Comparison of ENCODE assay signal across 30 cellular contexts in genomic region chr2:20169796-20170467, GRCh38. TPM values are rescaled to one million over a fixed set of nuclear protein-coding genes. Genes with fewer than 3 reads are reported as not detected.
DNase-seq lines count a peak whose midpoint lies in the region; ATAC-seq and TF ChIP-seq lines count a peak whose summit lies in the region.
"Had no signal": no experiment of that assay in that cellular context is flagged by ENCODE, and none has a peak within 500 bp of the region (broad histone marks: within the 10 kb centered on the region; RNA-seq: fewer than 3 reads in every experiment).

No MANE protein-coding gene starts in this region.

- 71 to 84% methylated on average over 14 of the region's 14 CpGs for WGBS in lung, 2 donors

- peaks cover 0 to 3% of the 10 kb centered on the region in 2 donors for H3K4me1 ChIP-seq in lung (ENCODE audit: control insufficient read depth in 2 of 2, insufficient read depth in 2 of 2, low read length in 2 of 2)
- H3K4me1 ChIP-seq: breast epithelium, colonic mucosa, heart left ventricle, tibial artery had no signal

- no peaks in the 10 kb centered on the region for H3K36me3 ChIP-seq in lung (ENCODE audit: control insufficient read depth in 2 of 2, insufficient read depth in 2 of 2, low read length in 2 of 2)
- H3K36me3 ChIP-seq: breast epithelium, colonic mucosa, heart left ventricle, ovary, right lobe of liver, SJSA1, tibial artery had no signal

- peak; percentile 60 for DNase-seq in activated effector memory CD4-positive, alpha-beta T cell treated with anti-CD3 and anti-CD28 coated beads, Interleukin-2, amount 50 U/mL, for 16 hours
- no peak for DNase-seq in activated effector memory CD4-positive, alpha-beta T cell treated with Interleukin-2 at 50 U/mL for 16 hours
- DNase-seq in epithelial cell of prostate (ENCODE audit: low read depth, low spot score) (no peak), lung (ENCODE audit: low spot score) (no peak), NCI-H1048 (lab: John Stamatoyannopoulos, UW) (no peak)
- DNase-seq: activated CD4-positive, alpha-beta T cell treated with anti-CD3 and anti-CD28 coated beads for 4 hours; activated naive CD4-positive, alpha-beta T cell treated with anti-CD3 and anti-CD28 coated beads, Interleukin-2, amount 10 ng/mL, durations not matched to agents 7 days and 5 days; activated T-cell treated with anti-CD3 and anti-CD28 coated beads, Interleukin-2, amount 50 U/mL, for 48 hours; amniotic stem cell; CD4-positive, alpha-beta memory T cell; colonic mucosa; heart left ventricle; Karpas-422; left colon; naive thymus-derived CD8-positive, alpha-beta T cell; NCI-H1694 treated with DMSO at 0.1 percent for 48 hours; NCI-H2171 treated with DMSO at 0.1 percent for 48 hours; NCI-H524; NK-92 treated with Interleukin-12 subunit alpha and Interleukin-12 subunit beta, amount 100 ng/mL, for 24 hours; ovary; right lobe of liver; stimulated activated naive CD8-positive, alpha-beta T cell treated with anti-CD3 and anti-CD28 coated beads, Interleukin-15, Interleukin-2, amounts not matched to agents 100 U/mL and 50 U/mL, for 24 hours had no signal

- H3K27ac ChIP-seq in epithelial cell of prostate (peak overlapping the region; percentile 84), lung (ENCODE audit: low read depth in 1 of 2, low read length in 1 of 2) (no peak overlapping the region)
- H3K27ac ChIP-seq: 22Rv1, colonic mucosa, heart left ventricle, ovary, SJSA1, tibial artery had no signal

- no peaks in the 10 kb centered on the region for H3K27me3 ChIP-seq in lung (ENCODE audit: control insufficient read depth, insufficient read depth)
- H3K27me3 ChIP-seq: breast epithelium, colonic mucosa, ovary, right lobe of liver, SJSA1 had no signal

- no peak for TF ChIP-seq CTCF in lung (IDR thresholded peaks at IDR 0.05; ENCODE audit: control extremely low read depth, extremely low read depth)

- peaks cover 0 to 1% of the 10 kb centered on the region in 2 donors for H3K9me3 ChIP-seq in lung (ENCODE audit: control insufficient read depth in 2 of 2, insufficient read depth in 1 of 2, low read length in 1 of 2)
- H3K9me3 ChIP-seq: breast epithelium, colonic mucosa, heart left ventricle, ovary, right lobe of liver, SJSA1, tibial artery had no signal

- ATAC-seq in lung (ENCODE audit: insufficient read depth, low FRiP score) (peak; percentile 14), HG02610 (IDR thresholded peaks at IDR 0.05; ENCODE audit: unreplicated experiment) (no peak), HG03354 (IDR thresholded peaks at IDR 0.05; ENCODE audit: poor library complexity, severe bottlenecking, unreplicated experiment) (no peak), HG03520 (IDR thresholded peaks at IDR 0.05; ENCODE audit: unreplicated experiment) (no peak)
- ATAC-seq: heart left ventricle; left colon; naive thymus-derived CD8-positive, alpha-beta T cell; Panc1; right lobe of liver; stimulated activated naive CD8-positive, alpha-beta T cell treated with anti-CD3 and anti-CD28 coated beads, Interleukin-15, Interleukin-2, amounts not matched to agents 100 U/mL and 50 U/mL, for 24 hours had no signal

- H3K4me3 ChIP-seq in lung, result no peak overlapping the region
- H3K4me3 ChIP-seq: breast epithelium, colonic mucosa, heart left ventricle, ovary, right lobe of liver, SJSA1, tibial artery had no signal

RNA-seq across cellular contexts. Expression of gene SDC1, which starts 55.0 kb away (rescaled TPM):
- total RNA-seq in lung, result 100 to 1,000 TPM; 232 to 234 TPM
- 100 to 1,000 TPM in 1 of 2 donors, 10 to 100 TPM in 1; 94.1 to 113 TPM for polyA plus RNA-seq in lung
- total RNA-seq: naive thymus-derived CD8-positive, alpha-beta T cell had no signal
- polyA plus RNA-seq: CD4-positive, alpha-beta memory T cell; naive thymus-derived CD8-positive, alpha-beta T cell had no signal
